Comparison of ENCODE assay signal across 19 cellular contexts in genomic region chr20:47711046-47711752, GRCh38.
A peak's percentile ranks its signal among the peaks of the same experiment; 100 is the strongest.
DNase-seq lines count a peak whose midpoint lies in the region; ATAC-seq and TF ChIP-seq lines count a peak whose summit lies in the region.
"Had no signal": no experiment of that assay in that cellular context is flagged by ENCODE, and none has a peak within 500 bp of the region (broad histone marks: within the 10 kb centered on the region; RNA-seq: fewer than 3 reads in every experiment).

No MANE protein-coding gene starts in this region.

- H3K36me3 Mint-ChIP-seq in dendritic cell treated with granulocyte-macrophage colony-stimulating factor and Interleukin-4, amounts not matched to agents 40 ng/mL and 50 ng/mL, for 4 days (ENCODE audit: low read depth), result peaks cover 83% of the 10 kb centered on the region
- no peaks in the 10 kb centered on the region for H3K36me3 Mint-ChIP-seq in activated T-cell treated with anti-CD3 and anti-CD28 coated beads, Interleukin-2, amount 50 U/mL, for 4 hours (ENCODE audit: insufficient read depth)

- DNase-seq in NCI-H2171 treated with DMSO at 0.1 percent for 48 hours (lab: John Stamatoyannopoulos, UW) (peak; percentile 45), NCI-H2171 (lab: John Stamatoyannopoulos, UW) (no peak), right lobe of liver (peak; percentile 51 to 95 (median 78)), transverse colon (peak; percentile 45), NOMO-1 treated with dmso at 0.1 percent for 144 hours (lab: John Stamatoyannopoulos, UW; ENCODE audit: unreplicated experiment) (no peak)
- no peak for DNase-seq in activated T-cell treated with anti-CD3 and anti-CD28 coated beads, Interleukin-2, amount 50 U/mL, for 4 hours
- DNase-seq: activated CD4-positive, alpha-beta T cell treated with anti-CD3 and anti-CD28 coated beads for 48 hours; activated effector memory CD4-positive, alpha-beta T cell treated with anti-CD3 and anti-CD28 coated beads, Interleukin-2, amount 50 U/mL, for 16 hours; GF-D8; HCEC 1CT; IMR-90; left ventricle myocardium superior; NCI-H1417 treated with DMSO at 0.1 percent for 48 hours; sigmoid colon; SW 1271 had no signal

- no peak for TF ChIP-seq EP300 in transverse colon (IDR thresholded peaks at IDR 0.05; ENCODE audit: low read depth)

- H3K9me3 ChIP-seq in right lobe of liver, result no peaks in the 10 kb centered on the region
- no peaks in the 10 kb centered on the region for H3K9me3 ChIP-seq in transverse colon
- H3K9me3 ChIP-seq: sigmoid colon had no signal

- TF ChIP-seq POLR2A in right lobe of liver (IDR thresholded peaks at IDR 0.05) (peak; percentile 19), transverse colon (IDR thresholded peaks at IDR 0.05) (no peak)

- H3K36me3 ChIP-seq in right lobe of liver, result no peaks in the 10 kb centered on the region
- no peaks in the 10 kb centered on the region for H3K36me3 ChIP-seq in transverse colon
- H3K36me3 ChIP-seq: sigmoid colon had no signal

- no peaks in the 10 kb centered on the region for H3K27me3 Mint-ChIP-seq in dendritic cell treated with granulocyte-macrophage colony-stimulating factor and Interleukin-4, amounts not matched to agents 40 ng/mL and 50 ng/mL, for 4 days
- peaks cover 23% of the 10 kb centered on the region for H3K27me3 Mint-ChIP-seq in activated T-cell treated with anti-CD3 and anti-CD28 coated beads, Interleukin-2, amount 50 U/mL, for 4 hours (ENCODE audit: low read depth)

- ATAC-seq in right lobe of liver, result peak; percentile 36 to 80 (median 60)
- ATAC-seq in activated T-cell treated with anti-CD3 and anti-CD28 coated beads, Interleukin-2, amount 50 U/mL, for 4 hours, result no peak
- no peak for ATAC-seq in GM18861 (IDR thresholded peaks at IDR 0.05; ENCODE audit: unreplicated experiment)
- ATAC-seq: left ventricle myocardium superior had no signal

- H3K4me3 ChIP-seq in right lobe of liver (peak overlapping the region in 1 of 3 donors; percentile 20), transverse colon (no peak overlapping the region)
- H3K4me3 ChIP-seq: sigmoid colon had no signal

- peak overlapping the region in 2 of 3 donors; percentile 55 to 56 for H3K27ac ChIP-seq in right lobe of liver
- no peak overlapping the region for H3K27ac ChIP-seq in transverse colon
- H3K27ac ChIP-seq: epithelial cell of prostate had no signal

- 18% methylated on average over 10 of the region's 19 CpGs for WGBS in right lobe of liver (ENCODE audit: insufficient coverage, low coverage, low lambda C conversion rate, missing lambda C conversion rate)
- WGBS in transverse colon (ENCODE audit: low coverage in 1 of 2), 2 donors, result 50 to 57% methylated on average over 6 to 18 of the region's 19 CpGs

- H3K4me1 ChIP-seq in right lobe of liver (peaks cover 0 to 40% (median 20%) of the 10 kb centered on the region in 4 donors), transverse colon (no peaks in the 10 kb centered on the region)

- peak overlapping the region; percentile 21 for H3K4me3 Mint-ChIP-seq in dendritic cell treated with granulocyte-macrophage colony-stimulating factor and Interleukin-4, amounts not matched to agents 40 ng/mL and 50 ng/mL, for 4 days
- H3K4me3 Mint-ChIP-seq in activated T-cell treated with anti-CD3 and anti-CD28 coated beads, Interleukin-2, amount 50 U/mL, for 4 hours, result no peak overlapping the region
- H3K4me3 Mint-ChIP-seq: stimulated activated naive CD8-positive, alpha-beta T cell treated with anti-CD3 and anti-CD28 coated beads, Interleukin-15, Interleukin-2, amounts not matched to agents 100 ng/mL and 50 ng/mL, for 24 hours had no signal

- intact Hi-C loops in dendritic cell treated with granulocyte-macrophage colony-stimulating factor and Interleukin-4, amounts not matched to agents 40 ng/mL and 50 ng/mL, for 4 days (cut with micrococcal nuclease), result no loop called here
- intact Hi-C loops in right lobe of liver (cut with DNase I) (no loop called here), transverse colon (cut with DNase I; ENCODE audit: low total_unique reads) (no loop called here)

- no peaks in the 10 kb centered on the region for H3K9me3 Mint-ChIP-seq in dendritic cell treated with granulocyte-macrophage colony-stimulating factor and Interleukin-4, amounts not matched to agents 40 ng/mL and 50 ng/mL, for 4 days
- H3K9me3 Mint-ChIP-seq in activated T-cell treated with anti-CD3 and anti-CD28 coated beads, Interleukin-2, amount 50 U/mL, for 4 hours, result no peaks in the 10 kb centered on the region
- H3K9me3 Mint-ChIP-seq: stimulated activated naive CD8-positive, alpha-beta T cell treated with anti-CD3 and anti-CD28 coated beads, Interleukin-15, Interleukin-2, amounts not matched to agents 100 ng/mL and 50 ng/mL, for 24 hours had no signal

- in situ Hi-C loops in transverse colon (cut with MboI; ENCODE audit: low pct_ligation_motif_present in 1 of 4, low pct_unique_long_range_greater_than_20kb in 1 of 4, low sequenced_read_pairs in 3 of 4), result no loop called here

- peak overlapping the region; percentile 93 for H3K27ac Mint-ChIP-seq in dendritic cell treated with granulocyte-macrophage colony-stimulating factor and Interleukin-4, amounts not matched to agents 40 ng/mL and 50 ng/mL, for 4 days
- H3K27ac Mint-ChIP-seq: stimulated activated naive CD8-positive, alpha-beta T cell treated with anti-CD3 and anti-CD28 coated beads, Interleukin-15, Interleukin-2, amounts not matched to agents 100 ng/mL and 50 ng/mL, for 24 hours had no signal

- H3K27me3 ChIP-seq in right lobe of liver (no peaks in the 10 kb centered on the region), transverse colon (no peaks in the 10 kb centered on the region)
- H3K27me3 ChIP-seq: sigmoid colon had no signal

- H3K4me1 Mint-ChIP-seq in dendritic cell treated with granulocyte-macrophage colony-stimulating factor and Interleukin-4, amounts not matched to agents 40 ng/mL and 50 ng/mL, for 4 days (ENCODE audit: low read depth), result peaks cover 88% of the 10 kb centered on the region
- H3K4me1 Mint-ChIP-seq in activated T-cell treated with anti-CD3 and anti-CD28 coated beads, Interleukin-2, amount 50 U/mL, for 4 hours (ENCODE audit: low read depth), result no peaks in the 10 kb centered on the region

- TF ChIP-seq CTCF in right lobe of liver (IDR thresholded peaks at IDR 0.05) (no peak), transverse colon (IDR thresholded peaks at IDR 0.05) (no peak)

Comparison
In these comparisons a context has a peak if more than half of its experiments do, and no peak if none do; other contexts are left out.
1. DNase-seq: peak in NCI-H2171 treated with DMSO at 0.1 percent for 48 hours (single experiment), right lobe of liver (3 of 3) and transverse colon (single experiment); none in NCI-H2171 (single experiment), activated T-cell treated with anti-CD3 and anti-CD28 coated beads, Interleukin-2, amount 50 U/mL, for 4 hours (single experiment) and NOMO-1 treated with dmso at 0.1 percent for 144 hours (single experiment).
2. ATAC-seq: peak in right lobe of liver (4 of 4); none in activated T-cell treated with anti-CD3 and anti-CD28 coated beads, Interleukin-2, amount 50 U/mL, for 4 hours (0 of 2) and GM18861 (single experiment).
3. H3K27ac ChIP-seq: peak in right lobe of liver (2 of 3); none in transverse colon (0 of 4).